9 cellular contexts compared by ENCODE assay signal in the genomic region with DNA sequence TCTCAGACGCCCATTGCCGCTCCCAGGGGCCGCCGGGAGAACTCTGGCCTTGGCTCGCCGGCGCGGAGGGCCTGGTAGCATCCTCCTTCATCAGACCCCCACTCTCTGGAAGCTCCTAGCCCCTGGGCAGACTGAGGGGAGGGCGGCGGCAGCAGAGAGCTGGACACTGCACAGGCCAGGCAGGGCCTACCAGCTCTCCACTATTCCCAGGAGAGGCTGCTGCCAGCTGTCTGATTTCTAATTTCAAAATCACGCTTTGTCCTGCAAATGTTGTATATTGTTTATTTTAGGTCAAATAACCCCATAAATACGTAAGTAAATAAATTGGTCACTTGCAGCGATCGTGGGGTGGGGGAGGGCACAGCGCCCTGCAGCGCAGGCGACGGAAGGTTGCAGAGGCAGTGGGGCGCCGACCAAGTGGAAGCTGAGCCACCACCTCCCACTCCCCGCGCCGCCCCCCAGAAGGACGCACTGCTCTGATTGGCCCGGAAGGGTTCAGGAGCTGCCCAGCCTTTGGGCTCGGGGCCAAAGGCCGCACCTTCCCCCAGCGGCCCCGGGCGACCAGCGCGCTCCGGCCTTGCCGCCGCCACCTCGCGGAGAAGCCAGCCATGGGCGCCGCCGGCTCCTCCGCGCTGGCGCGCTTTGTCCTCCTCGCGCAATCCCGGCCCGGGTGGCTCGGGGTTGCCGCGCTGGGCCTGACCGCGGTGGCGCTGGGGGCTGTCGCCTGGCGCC. TPM values are rescaled to one million over a fixed set of nuclear protein-coding genes. Genes with fewer than 3 reads are reported as not detected.
DNase-seq lines count a peak whose midpoint lies in the region; ATAC-seq and TF ChIP-seq lines count a peak whose summit lies in the region.
"Had no signal": no experiment of that assay in that cellular context is flagged by ENCODE, and none has a peak within 500 bp of the region (broad histone marks: within the 10 kb centered on the region; RNA-seq: fewer than 3 reads in every experiment).

A gene (plus strand): TSS at position 577 of the 732 bp plus-strand sequence. CDS start 32 bp downstream, at position 609.

- H3K36me3 ChIP-seq in esophagus (ENCODE audit: control insufficient read depth in 2 of 2, insufficient read depth in 2 of 2, low read length in 1 of 2): peaks cover 0 to 3% of the 10 kb centered on the region in 2 donors

- no peaks in the 10 kb centered on the region for H3K9me3 ChIP-seq in esophagus (ENCODE audit: control insufficient read depth in 2 of 2, insufficient read depth in 1 of 2, low read depth in 1 of 2, low read length in 1 of 2)

- TF ChIP-seq EP300 in Ishikawa (IDR thresholded peaks at IDR 0.05; ENCODE audit: borderline replicate concordance): no peak

- peak within 1 kb of the TSS; percentile 89 for H3K4me3 Mint-ChIP-seq in type B pancreatic cell
- H3K4me3 Mint-ChIP-seq: T-helper 1 cell treated with Interleukin-12 subunit alpha and Interleukin-12 subunit beta and Interleukin-4 antibody, amounts not matched to agents 30 μg/mL and 1 μg/mL, for 36 hours had no signal

- peaks cover 16% of the 10 kb centered on the region for H3K4me1 Mint-ChIP-seq in type B pancreatic cell (ENCODE audit: unreplicated experiment)

- H3K27me3 Mint-ChIP-seq in type B pancreatic cell: no peaks in the 10 kb centered on the region

- H3K27me3 ChIP-seq in esophagus (ENCODE audit: control insufficient read depth in 1 of 2, insufficient read depth in 2 of 2, low read length in 2 of 2): no peaks in the 10 kb centered on the region

- H3K27ac ChIP-seq in esophagus (ENCODE audit: low read depth in 2 of 2, low read length in 1 of 2): peak within 1 kb of the TSS; percentile 68 to 72

- TF ChIP-seq CTCF in type B pancreatic cell (conservative IDR thresholded peaks at IDR 0.05): peak; percentile 42

- ATAC-seq in GM21423 (IDR thresholded peaks at IDR 0.05; ENCODE audit: unreplicated experiment): peak; percentile 77

- H3K4me1 ChIP-seq in esophagus (ENCODE audit: control insufficient read depth in 2 of 2, insufficient read depth in 2 of 2, low read length in 1 of 2): peaks cover 0 to 13% of the 10 kb centered on the region in 2 donors

- no peaks in the 10 kb centered on the region for H3K36me3 Mint-ChIP-seq in type B pancreatic cell

- DNase-seq in DMS153 (lab: John Stamatoyannopoulos, UW): peak; percentile 85
- DNase-seq in RPMI8226: peak; percentile 52
- peak; percentile 40 for DNase-seq in midbrain (lab: John Stamatoyannopoulos, UW)
- peak; percentile 78 for DNase-seq in type B pancreatic cell (ENCODE audit: extremely low spot score, unreplicated experiment)
- DNase-seq in stimulated activated CD4-positive, alpha-beta T cell treated with anti-CD3 and anti-CD28 coated beads, Interleukin-12 subunit alpha, Interleukin-12 subunit beta, amount 100 ng/mL, for 4 hours: no peak

- H3K9me3 Mint-ChIP-seq in type B pancreatic cell: no peaks in the 10 kb centered on the region
- H3K9me3 Mint-ChIP-seq: T-helper 1 cell treated with Interleukin-12 subunit alpha and Interleukin-12 subunit beta and Interleukin-4 antibody, amounts not matched to agents 30 μg/mL and 1 μg/mL, for 36 hours had no signal

- TF ChIP-seq RAD21 in Ishikawa (IDR thresholded peaks at IDR 0.05; ENCODE audit: low read depth): no peak

- 5 to 6% methylated on average over 56 of the region's 56 CpGs for WGBS in esophagus, 2 donors

- H3K27ac Mint-ChIP-seq in type B pancreatic cell: peak within 1 kb of the TSS; percentile 79
- H3K27ac Mint-ChIP-seq: T-helper 1 cell treated with Interleukin-12 subunit alpha and Interleukin-12 subunit beta and Interleukin-4 antibody, amounts not matched to agents 30 μg/mL and 1 μg/mL, for 36 hours had no signal

- peak within 1 kb of the TSS; percentile 58 to 62 for H3K4me3 ChIP-seq in esophagus (ENCODE audit: low read depth in 1 of 2, low read length in 2 of 2)

TF ChIP-seq in Ishikawa, 13 proteins besides CTCF, POLR2A, EP300 and RAD21:
- TF ChIP-seq TAF1 (IDR thresholded peaks at IDR 0.05; ENCODE audit: low read depth): peak; percentile 52
- peak; percentile 90 for TF ChIP-seq NFIC (IDR thresholded peaks at IDR 0.05)
- TF ChIP-seq, protein P1, sequence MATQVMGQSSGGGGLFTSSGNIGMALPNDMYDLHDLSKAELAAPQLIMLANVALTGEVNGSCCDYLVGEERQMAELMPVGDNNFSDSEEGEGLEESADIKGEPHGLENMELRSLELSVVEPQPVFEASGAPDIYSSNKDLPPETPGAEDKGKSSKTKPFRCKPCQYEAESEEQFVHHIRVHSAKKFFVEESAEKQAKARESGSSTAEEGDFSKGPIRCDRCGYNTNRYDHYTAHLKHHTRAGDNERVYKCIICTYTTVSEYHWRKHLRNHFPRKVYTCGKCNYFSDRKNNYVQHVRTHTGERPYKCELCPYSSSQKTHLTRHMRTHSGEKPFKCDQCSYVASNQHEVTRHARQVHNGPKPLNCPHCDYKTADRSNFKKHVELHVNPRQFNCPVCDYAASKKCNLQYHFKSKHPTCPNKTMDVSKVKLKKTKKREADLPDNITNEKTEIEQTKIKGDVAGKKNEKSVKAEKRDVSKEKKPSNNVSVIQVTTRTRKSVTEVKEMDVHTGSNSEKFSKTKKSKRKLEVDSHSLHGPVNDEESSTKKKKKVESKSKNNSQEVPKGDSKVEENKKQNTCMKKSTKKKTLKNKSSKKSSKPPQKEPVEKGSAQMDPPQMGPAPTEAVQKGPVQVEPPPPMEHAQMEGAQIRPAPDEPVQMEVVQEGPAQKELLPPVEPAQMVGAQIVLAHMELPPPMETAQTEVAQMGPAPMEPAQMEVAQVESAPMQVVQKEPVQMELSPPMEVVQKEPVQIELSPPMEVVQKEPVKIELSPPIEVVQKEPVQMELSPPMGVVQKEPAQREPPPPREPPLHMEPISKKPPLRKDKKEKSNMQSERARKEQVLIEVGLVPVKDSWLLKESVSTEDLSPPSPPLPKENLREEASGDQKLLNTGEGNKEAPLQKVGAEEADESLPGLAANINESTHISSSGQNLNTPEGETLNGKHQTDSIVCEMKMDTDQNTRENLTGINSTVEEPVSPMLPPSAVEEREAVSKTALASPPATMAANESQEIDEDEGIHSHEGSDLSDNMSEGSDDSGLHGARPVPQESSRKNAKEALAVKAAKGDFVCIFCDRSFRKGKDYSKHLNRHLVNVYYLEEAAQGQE (IDR thresholded peaks at IDR 0.05; ENCODE audit: low read depth): peak; percentile 21; the same call in 1 of the 2 replicates
- TF ChIP-seq EGR1 (IDR thresholded peaks at IDR 0.05): peak; percentile 61; the same call in 1 of the 2 replicates
- TF ChIP-seq, protein P2, sequence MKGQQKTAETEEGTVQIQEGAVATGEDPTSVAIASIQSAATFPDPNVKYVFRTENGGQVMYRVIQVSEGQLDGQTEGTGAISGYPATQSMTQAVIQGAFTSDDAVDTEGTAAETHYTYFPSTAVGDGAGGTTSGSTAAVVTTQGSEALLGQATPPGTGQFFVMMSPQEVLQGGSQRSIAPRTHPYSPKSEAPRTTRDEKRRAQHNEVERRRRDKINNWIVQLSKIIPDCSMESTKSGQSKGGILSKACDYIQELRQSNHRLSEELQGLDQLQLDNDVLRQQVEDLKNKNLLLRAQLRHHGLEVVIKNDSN (IDR thresholded peaks at IDR 0.05): no peak
- no peak for TF ChIP-seq YY1 (IDR thresholded peaks at IDR 0.05; ENCODE audit: low read depth)
- TF ChIP-seq ZBTB7A (IDR thresholded peaks at IDR 0.05; ENCODE audit: low read depth): peak; percentile 46; the same call in 1 of the 2 replicates

RNA-seq across cellular contexts. Expression of the gene that starts here (rescaled TPM):
- polyA plus RNA-seq in esophagus: 1 to 10 TPM; 6.0 to 8.3 TPM
- total RNA-seq in type B pancreatic cell (ENCODE audit: low replicate concordance): 11.3 and 18.0 TPM in 2 replicates
